In genomic region chr15:50908209-50909043, GRCh38 we compare ENCODE assay signal across 8 cellular contexts. TPM values are rescaled to one million over a fixed set of nuclear protein-coding genes. Genes with fewer than 3 reads are reported as not detected.
DNase-seq lines count a peak whose midpoint lies in the region; ATAC-seq and TF ChIP-seq lines count a peak whose summit lies in the region.

Gene AP4E1 (plus strand): TSS chr15:50908683. CDS start chr15:50908779, 96 bp downstream.

- H3K4me3 Mint-ChIP-seq in endothelial cell (ENCODE audit: unreplicated experiment) = peak within 1 kb of the TSS; percentile 97

- no peaks in the 10 kb centered on the region for H3K27me3 ChIP-seq in OCI-LY1 (ENCODE audit: insufficient read depth, low read length)

- no peaks in the 10 kb centered on the region for H4K20me1 ChIP-seq in OCI-LY1 (ENCODE audit: insufficient read depth, low read length)

- H3K9me3 ChIP-seq in OCI-LY1 (ENCODE audit: low read length) = no peaks in the 10 kb centered on the region

- peaks cover 3% of the 10 kb centered on the region for H3K27me3 Mint-ChIP-seq in endothelial cell (ENCODE audit: unreplicated experiment)

- TF ChIP-seq CTCF in OCI-LY1 (IDR thresholded peaks at IDR 0.05; ENCODE audit: low read length) = peak; percentile 89
- TF ChIP-seq CTCF in endothelial cell (IDR thresholded peaks at IDR 0.05; ENCODE audit: unreplicated experiment) = peak; percentile 99

- H3K4me1 ChIP-seq in OCI-LY1 (ENCODE audit: insufficient read depth, low read length, severe bottlenecking) = peaks cover 31% of the 10 kb centered on the region

- peaks cover 8% of the 10 kb centered on the region for H3K36me3 Mint-ChIP-seq in endothelial cell (ENCODE audit: low read depth, unreplicated experiment)

- no peaks in the 10 kb centered on the region for H3K9me2 ChIP-seq in OCI-LY1 (ENCODE audit: low read depth, low read length)

- H3F3A ChIP-seq in OCI-LY1 (ENCODE audit: insufficient read depth, low read length) = no peaks in the 10 kb centered on the region

- peak; percentile 42 for ATAC-seq in GM21526 (IDR thresholded peaks at IDR 0.05; ENCODE audit: low FRiP score, unreplicated experiment)

- peak within 1 kb of the TSS; percentile 66 for H2AFZ ChIP-seq in OCI-LY1 (ENCODE audit: low read length)

- H3K9ac ChIP-seq in OCI-LY1 (ENCODE audit: low read length) = peak within 1 kb of the TSS; percentile 83

- H3K36me3 ChIP-seq in OCI-LY1 (ENCODE audit: insufficient read depth, low read length) = peaks cover 15% of the 10 kb centered on the region; the same call in 1 of the 2 replicates

- peak within 1 kb of the TSS; percentile 99 for H3K4me2 ChIP-seq in OCI-LY1 (ENCODE audit: low read length)

- peak within 1 kb of the TSS; percentile 78 for H3K4me3 ChIP-seq in OCI-LY1 (ENCODE audit: low read depth, low read length, poor library complexity, severe bottlenecking)

- peak within 1 kb of the TSS; percentile 79 for H3K27ac ChIP-seq in OCI-LY1 (ENCODE audit: low read depth, low read length, poor library complexity, severe bottlenecking)

- peaks cover 8% of the 10 kb centered on the region for H3K4me1 Mint-ChIP-seq in endothelial cell (ENCODE audit: unreplicated experiment)

- DNase-seq in DMS153 (lab: John Stamatoyannopoulos, UW) (peak; percentile 41), HuH-7.5 (ENCODE audit: low spot score) (peak; percentile 49), endothelial cell (ENCODE audit: low spot score) (peak; percentile 95), midbrain (lab: John Stamatoyannopoulos, UW) (peak; percentile 92)
- DNase-seq in activated CD8-positive, alpha-beta memory T cell treated with anti-CD3 and anti-CD28 coated beads, Interleukin-2, amount 50 U/mL, for 4 hours = peak; percentile 94
- DNase-seq in stimulated activated CD8-positive, alpha-beta memory T cell treated with anti-CD3 and anti-CD28 coated beads, Interleukin-15, amount 100 ng/mL, for 48 hours (ENCODE audit: low read depth in 2 of 2) = peak; percentile 88 to 89

- no peaks in the 10 kb centered on the region for H3K9me3 Mint-ChIP-seq in endothelial cell (ENCODE audit: unreplicated experiment)

- peak within 1 kb of the TSS; percentile 88 for H3K27ac Mint-ChIP-seq in endothelial cell (ENCODE audit: unreplicated experiment)

- peaks cover 8% of the 10 kb centered on the region; the same call in 1 of the 2 replicates for H3K79me2 ChIP-seq in OCI-LY1 (ENCODE audit: insufficient read depth, low read length)

RNA-seq across cellular contexts. Expression of gene AP4E1, which starts in this region (rescaled TPM):
- 7.4 TPM for total RNA-seq in endothelial cell (ENCODE audit: unreplicated experiment)

Comparison
In these comparisons a context has a peak if more than half of its experiments do, and no peak if none do; other contexts are left out.
1. Peak in every context shown above with its lines: DNase-seq, ATAC-seq, H3K4me3 ChIP-seq and H3K27ac ChIP-seq.
2. DNase-seq: peak in every context shown above with its lines; median percentile 95 in endothelial cell; 94 in activated CD8-positive, alpha-beta memory T cell treated with anti-CD3 and anti-CD28 coated beads, Interleukin-2, amount 50 U/mL, for 4 hours; 92 in midbrain; 88 in stimulated activated CD8-positive, alpha-beta memory T cell treated with anti-CD3 and anti-CD28 coated beads, Interleukin-15, amount 100 ng/mL, for 48 hours; 49 in HuH-7.5; 41 in DMS153.